In the genomic region with DNA sequence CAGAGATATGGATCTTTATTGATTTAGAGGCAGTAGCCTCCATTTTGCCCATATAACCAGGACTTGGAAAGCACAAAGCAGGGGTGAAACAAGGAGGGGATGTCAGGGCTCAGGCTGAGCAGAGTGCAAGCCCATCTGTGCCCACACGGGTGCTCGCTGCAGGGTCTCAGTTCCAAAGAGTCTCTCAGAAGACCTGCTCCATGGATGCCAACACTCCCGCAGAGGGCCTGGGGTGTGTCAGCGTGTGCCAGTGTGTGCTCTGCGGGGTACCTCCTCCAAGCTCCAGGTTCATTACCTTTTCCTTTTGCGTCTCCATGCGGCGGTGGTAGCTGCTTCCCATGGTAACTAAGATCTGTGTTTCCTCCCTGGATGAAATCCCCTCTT, we compare ENCODE assay signal across 19 cellular contexts.
A peak's percentile ranks its signal among the peaks of the same experiment; 100 is the strongest.
DNase-seq lines count a peak whose midpoint lies in the region; ATAC-seq and TF ChIP-seq lines count a peak whose summit lies in the region.
"Had no signal": no experiment of that assay in that cellular context is flagged by ENCODE, and none has a peak within 500 bp of the region (broad histone marks: within the 10 kb centered on the region; RNA-seq: fewer than 3 reads in every experiment).

No MANE protein-coding gene starts in this region.

- no peaks in the 10 kb centered on the region for H3K9me3 ChIP-seq in suprapubic skin
- H3K9me3 ChIP-seq: HAP-1 had no signal

- intact Hi-C loops in Right ventricle myocardium inferior (cut with DNase I) (no loop called here), left ventricle myocardium superior (cut with micrococcal nuclease) (no loop called here), posterior vena cava (cut with DNase I) (no loop called here)

- no peaks in the 10 kb centered on the region for H3K36me3 ChIP-seq in suprapubic skin
- H3K36me3 ChIP-seq: HAP-1 had no signal

- 99% methylated on average over 8 of the region's 8 CpGs for WGBS in suprapubic skin

- DNase-seq in Right ventricle myocardium inferior (ENCODE audit: missing footprints) (peak; percentile 20), left ventricle myocardium superior (no peak), posterior vena cava (ENCODE audit: low spot score) (peak; percentile 51), suprapubic skin (ENCODE audit: low spot score in 2 of 2) (peak; percentile 27 to 32), AG08395 (ENCODE audit: low spot score) (no peak), omental fat pad (ENCODE audit: low spot score) (no peak)
- DNase-seq in activated CD4-positive, alpha-beta T cell treated with anti-CD3 and anti-CD28 coated beads for 4 hours, result no peak
- DNase-seq: 8988T; ACHN; C1 segment of cervical spinal cord; Caco-2; CD4-positive, CD25-positive, alpha-beta regulatory T cell; CD8-positive, alpha-beta T cell; DMS153; DND-41; GOT3; HFFc6 had no signal

- no peak for TF ChIP-seq EP300 in suprapubic skin (IDR thresholded peaks at IDR 0.05)

- no peak overlapping the region for H3K4me3 ChIP-seq in suprapubic skin
- H3K4me3 ChIP-seq: A549, HAP-1 had no signal

- ATAC-seq in Right ventricle myocardium inferior, result no peak
- ATAC-seq in left ventricle myocardium superior, result no peak
- no peak for ATAC-seq in omental fat pad (ENCODE audit: low FRiP score)
- ATAC-seq: A549; CD8-positive, alpha-beta T cell had no signal

- peaks cover 20% of the 10 kb centered on the region for H3K4me1 ChIP-seq in suprapubic skin
- H3K4me1 ChIP-seq: A549, Caco-2 had no signal

- H3K27me3 ChIP-seq in suprapubic skin, result no peaks in the 10 kb centered on the region

- no peak overlapping the region for H3K27ac ChIP-seq in suprapubic skin
- H3K27ac ChIP-seq: A549 had no signal

- TF ChIP-seq CTCF in suprapubic skin (IDR thresholded peaks at IDR 0.05) (no peak), omental fat pad (IDR thresholded peaks at IDR 0.05) (no peak)

- TF ChIP-seq POLR2A in suprapubic skin (IDR thresholded peaks at IDR 0.05), result no peak

Comparison
In these comparisons a context has a peak if more than half of its experiments do, and no peak if none do; other contexts are left out.
1. DNase-seq: peak in Right ventricle myocardium inferior (single experiment), posterior vena cava (single experiment) and suprapubic skin (2 of 2); none in left ventricle myocardium superior (single experiment), activated CD4-positive, alpha-beta T cell treated with anti-CD3 and anti-CD28 coated beads for 4 hours (0 of 2), AG08395 (single experiment) and omental fat pad (single experiment).